In genomic region chr11:103450241-103450640, GRCh38 we compare ENCODE assay signal across 18 cellular contexts.
"Had no signal": no experiment of that assay in that cellular context is flagged by ENCODE, and none has a peak within 500 bp of the region (broad histone marks: within the 10 kb centered on the region; RNA-seq: fewer than 3 reads in every experiment).

No MANE protein-coding gene starts in this region.

- H3K4me3 ChIP-seq: left ventricle myocardium inferior, stomach, suprapubic skin, transverse colon, uterus had no signal

- DNase-seq: activated CD4-positive, alpha-beta memory T cell treated with anti-CD3 and anti-CD28 coated beads, Interleukin-2, amount 10 ng/mL, durations not matched to agents 7 days and 5 days; activated CD4-positive, alpha-beta T cell treated with anti-CD3 and anti-CD28 coated beads, Interleukin-2, amount 10 ng/mL, durations not matched to agents 24 days and 14 days; activated effector memory CD4-positive, alpha-beta T cell treated with anti-CD3 and anti-CD28 coated beads, Interleukin-2, amount 50 U/mL, for 16 hours; activated T-cell treated with anti-CD3 and anti-CD28 coated beads, Interleukin-2, amount 50 U/mL, for 72 hours; aorta; effector CD4-positive, alpha-beta T cell; erythroblast; left ventricle myocardium inferior; natural killer cell; small intestine; stimulated activated CD4-positive, alpha-beta T cell treated with anti-CD3 and anti-CD28 coated beads, Interleukin-15, amount 100 ng/mL, for 24 hours; stomach; transverse colon; uterus had no signal

- ATAC-seq: activated CD4-positive, CD25-positive, alpha-beta regulatory T cell treated with anti-CD3 and anti-CD28 coated beads, Interleukin-2, amount 50 U/mL, for 24 hours; activated T-cell treated with anti-CD3 and anti-CD28 coated beads, Interleukin-2, amount 50 U/mL, for 72 hours; natural killer cell; sciatic nerve; stimulated activated memory B cell treated with anti-CD40 and anti-IgM and Interleukin-4, amounts not matched to agents 10 μg/mL and 1 μg/mL and 100 μg/mL, for 72 hours had no signal
